ENCODE assay signal across 26 cellular contexts in the genomic region with DNA sequence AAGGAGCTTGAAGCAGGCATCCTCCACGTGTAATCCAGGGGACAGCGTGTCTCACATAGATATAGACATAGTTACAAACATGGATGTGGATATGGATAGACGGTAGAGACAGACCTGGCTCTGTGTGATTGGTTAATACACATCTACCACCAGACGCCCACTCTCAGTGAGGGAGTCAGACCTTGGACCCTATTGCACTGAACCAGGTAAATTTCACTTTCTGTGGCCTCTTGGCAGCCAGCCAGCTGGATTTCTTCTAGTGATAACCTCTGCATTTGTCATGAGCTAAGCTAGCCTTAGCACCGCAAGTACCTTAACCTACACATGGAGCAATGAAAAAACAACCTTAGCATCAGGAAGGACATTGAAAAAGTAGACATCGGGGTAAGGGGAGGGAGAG.
"Had no signal": no experiment of that assay in that cellular context is flagged by ENCODE, and none has a peak within 500 bp of the region (broad histone marks: within the 10 kb centered on the region; RNA-seq: fewer than 3 reads in every experiment).

No MANE protein-coding gene starts in this region.

- H3K36me3 ChIP-seq: breast epithelium, colonic mucosa had no signal

- H3K27ac ChIP-seq: breast epithelium, colonic mucosa, SK-N-MC, VCaP had no signal

- H3K4me3 ChIP-seq: breast epithelium, colonic mucosa, SK-N-MC had no signal

- H3K9me3 ChIP-seq: breast epithelium, colonic mucosa had no signal

- DNase-seq: activated CD4-positive, alpha-beta memory T cell treated with anti-CD3 and anti-CD28 coated beads for 36 hours; activated CD4-positive, alpha-beta T cell treated with anti-CD3 and anti-CD28 coated beads, Interleukin-2, amount 10 ng/mL, durations not matched to agents 7 days and 5 days; activated CD4-positive, CD25-positive, alpha-beta regulatory T cell; activated CD8-positive, alpha-beta memory T cell treated with anti-CD3 and anti-CD28 coated beads for 24 hours; activated effector memory CD4-positive, alpha-beta T cell treated with anti-CD3 and anti-CD28 coated beads, Interleukin-2, amount 50 U/mL, for 16 hours; activated naive CD4-positive, alpha-beta T cell treated with Interleukin-2 at 50 U/mL for 16 hours; activated naive CD8-positive, alpha-beta T cell treated with anti-CD3 and anti-CD28 coated beads for 36 hours; activated T-cell treated with anti-CD3 and anti-CD28 coated beads, Interleukin-2, amount 50 U/mL, for 4 hours; anterior cingulate cortex; caudate nucleus; colonic mucosa; NCI-H1092; NCI-H1436 treated with DMSO at 0.1 percent for 48 hours; NCI-H187; NCI-H2081; NCI-H2171; NCI-H2227 treated with DMSO at 0.1 percent for 48 hours; NCI-H446 treated with DMSO at 0.1 percent for 48 hours; NCI-H524 treated with DMSO at 0.1 percent for 48 hours; NCI-H748 treated with DMSO at 0.1 percent for 48 hours; T-cell; T-helper 2 cell; T1000 had no signal

- H3K4me1 ChIP-seq: breast epithelium, colonic mucosa had no signal
